In the genomic region with DNA sequence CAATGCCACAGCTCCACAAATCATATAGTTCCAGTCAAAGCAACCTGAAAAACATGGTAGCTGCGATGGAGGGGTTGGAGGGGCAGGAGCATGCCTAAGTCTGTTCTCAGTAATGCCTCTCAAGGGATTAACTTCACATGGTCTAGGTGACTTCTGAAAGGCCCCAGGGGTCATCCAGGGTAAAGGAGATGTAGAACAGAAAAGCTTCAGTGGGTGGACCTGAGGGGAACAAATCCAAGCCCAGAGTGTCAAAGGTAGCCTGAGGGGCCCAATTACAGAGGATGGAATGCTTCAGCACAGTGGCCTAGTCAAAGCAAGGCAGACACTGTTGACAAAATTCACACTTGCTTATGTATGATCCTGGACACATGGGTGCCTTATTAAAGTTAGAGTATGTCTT, we compare ENCODE assay signal across 22 cellular contexts. TPM values are rescaled to one million over a fixed set of nuclear protein-coding genes. Genes with fewer than 3 reads are reported as not detected.
"Had no signal": no experiment of that assay in that cellular context is flagged by ENCODE, and none has a peak within 500 bp of the region (broad histone marks: within the 10 kb centered on the region; RNA-seq: fewer than 3 reads in every experiment).

No MANE protein-coding gene starts in this region.

- H3K4me2 ChIP-seq: KMS-11 had no signal

- H3K27ac ChIP-seq: KMS-11, SJSA1, SK-N-MC had no signal

- H3K27me3 ChIP-seq: SJSA1 had no signal

- H3K9ac ChIP-seq: KMS-11 had no signal

- H3K4me3 ChIP-seq: SJSA1, SK-N-MC had no signal

- DNase-seq: Kasumi-1, MV-4-11, NCI-H1048, NCI-H1105, NCI-H1417, NCI-H1436 treated with DMSO at 0.1 percent for 48 hours, NCI-H1694, NCI-H187 treated with DMSO at 0.1 percent for 48 hours, NCI-H2029 treated with DMSO at 0.1 percent for 48 hours, NCI-H2171 treated with DMSO at 0.1 percent for 48 hours, NCI-H345, NCI-H446 treated with DMSO at 0.1 percent for 48 hours, NCI-H510A treated with DMSO at 0.1 percent for 48 hours, NCI-H526, Right ventricle myocardium superior, RPMI8226, SIG-M5 had no signal

- H3K36me3 ChIP-seq: SJSA1 had no signal

- H3K9me3 ChIP-seq: SJSA1 had no signal

RNA-seq across cellular contexts. Expression of a gene that starts 23.3 kb away (rescaled TPM):
- total RNA-seq: HT-29, M059J, Right ventricle myocardium superior, SJSA1 had no signal

RNA-seq across cellular contexts. Expression of a gene that starts 31.3 kb away (rescaled TPM):
- total RNA-seq: HT-29, M059J, Right ventricle myocardium superior, SJSA1 had no signal
